In the genomic region with DNA sequence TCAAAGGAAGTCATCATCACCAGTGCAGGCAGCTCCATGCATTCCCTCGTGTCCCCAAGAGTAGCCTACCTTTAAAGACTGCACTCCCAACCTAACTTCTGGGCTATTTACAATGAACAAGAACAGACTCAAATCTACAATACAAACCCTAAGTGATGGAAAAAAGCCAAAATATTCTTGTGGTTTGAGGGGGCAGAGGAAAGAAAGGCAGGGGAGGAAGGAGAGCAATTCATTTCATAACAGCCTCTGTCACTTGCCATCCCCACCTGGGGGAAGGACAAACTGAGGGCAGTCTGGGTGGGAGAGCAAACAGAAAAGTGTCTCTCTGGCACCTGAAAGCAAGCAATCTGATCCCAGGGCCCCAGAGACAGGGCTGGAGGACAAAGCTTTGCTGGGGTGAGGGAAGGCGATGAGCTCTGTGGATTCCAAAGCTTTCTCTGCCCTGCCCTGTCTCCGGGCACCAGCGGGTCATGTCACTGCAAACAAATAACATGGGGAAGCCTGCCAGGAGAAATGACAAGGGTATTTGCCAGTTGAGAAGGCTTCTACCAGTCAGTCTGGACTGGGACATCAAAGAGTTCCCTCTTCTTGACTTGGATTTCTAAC, we compare ENCODE assay signal across 18 cellular contexts.
DNase-seq lines count a peak whose midpoint lies in the region; ATAC-seq, FAIRE-seq and TF ChIP-seq lines count a peak whose summit lies in the region.
"Had no signal": no experiment of that assay in that cellular context is flagged by ENCODE, and none has a peak within 500 bp of the region (broad histone marks: within the 10 kb centered on the region; RNA-seq: fewer than 3 reads in every experiment).

No MANE protein-coding gene starts in this region.

- peak overlapping the region; percentile 73 for H3K27ac ChIP-seq in A549
- H3K27ac ChIP-seq in right lobe of liver = no peak overlapping the region
- H3K27ac ChIP-seq: colonic mucosa, HL-60, Peyer's patch had no signal

- peaks cover 18% of the 10 kb centered on the region for H3K4me1 ChIP-seq in A549
- peaks cover 1% of the 10 kb centered on the region for H3K4me1 ChIP-seq in adipocyte (ENCODE audit: control insufficient read depth, insufficient read depth, low read length)
- H3K4me1 ChIP-seq in right lobe of liver = peaks cover 0 to 4% (median 0%) of the 10 kb centered on the region in 4 donors
- H3K4me1 ChIP-seq: colonic mucosa, Peyer's patch had no signal

- peak; percentile 11 to 86 for DNase-seq in A549 (ENCODE audit: low read depth in 1 of 2, low spot score in 1 of 2)
- peak; percentile 25 for DNase-seq in Jurkat, Clone E6-1 (ENCODE audit: low read depth, low spot score)
- peak; percentile 17 for DNase-seq in adipocyte (ENCODE audit: low read depth)
- peak in 1 of 3 donors; percentile 57 for DNase-seq in right lobe of liver
- no peak for DNase-seq in KBM-7
- DNase-seq: activated B cell treated with CpG ODN at 0.5 μM for 24 hours; anterior cingulate cortex; colonic mucosa; mesendoderm; NCI-H187; NCI-H774; nucleus accumbens; Peyer's patch; stimulated activated naive CD8-positive, alpha-beta T cell treated with anti-CD3 and anti-CD28 coated beads, Interleukin-15, Interleukin-2, amounts not matched to agents 100 U/mL and 50 U/mL, for 24 hours had no signal

- peak; percentile 5 to 44; a peak in 2 of 5 replicates for TF ChIP-seq RAD21 in A549 (conservative IDR thresholded peaks at IDR 0.05 in 1 of 2, IDR thresholded peaks at IDR 0.05 in 1 of 2)

- no peaks in the 10 kb centered on the region for H3K27me3 ChIP-seq in adipocyte (replicated peaks; ENCODE audit: control insufficient read depth, insufficient read depth, low read length)
- no peaks in the 10 kb centered on the region for H3K27me3 ChIP-seq in right lobe of liver
- H3K27me3 ChIP-seq: colonic mucosa, Peyer's patch had no signal

- FAIRE-seq in A549 (lab: Jason Lieb, UNC) = no peak

- 0% methylated on average over 4 of the region's 4 CpGs for WGBS in A549 (ENCODE audit: missing lambda C conversion rate)
- WGBS in right lobe of liver (ENCODE audit: insufficient coverage, low coverage, low lambda C conversion rate, missing lambda C conversion rate) = 20% methylated on average over 1 of the region's 4 CpGs

- ATAC-seq in A549 (peak; percentile 73 to 91), right lobe of liver (peak in 3 of 4 donors; percentile 33 to 97 (median 79)), HG03108 (IDR thresholded peaks at IDR 0.05; ENCODE audit: unreplicated experiment) (no peak), GM19397 (IDR thresholded peaks at IDR 0.05; ENCODE audit: unreplicated experiment) (no peak), HG03159 (IDR thresholded peaks at IDR 0.05; ENCODE audit: unreplicated experiment) (no peak)
- ATAC-seq: stimulated activated naive CD8-positive, alpha-beta T cell treated with anti-CD3 and anti-CD28 coated beads, Interleukin-15, Interleukin-2, amounts not matched to agents 100 U/mL and 50 U/mL, for 24 hours had no signal

- in situ Hi-C loops in KBM-7 (cut with MboI; ENCODE audit: low pct_unique_long_range_greater_than_20kb, low sequenced_read_pairs) = no loop called here

- peak overlapping the region; percentile 53 for H3K4me2 ChIP-seq in A549

- H3K4me3 ChIP-seq in A549 (no peak overlapping the region), adipocyte (ENCODE audit: low read length) (no peak overlapping the region), right lobe of liver (no peak overlapping the region)
- H3K4me3 ChIP-seq in Jurkat, Clone E6-1 (ENCODE audit: low read length) = no peak overlapping the region
- H3K4me3 ChIP-seq: colonic mucosa, Peyer's patch had no signal

- POLR2A ChIA-PET in A549 (lab: Yijun Ruan, JAX) = no interaction called here

- H3K9me3 ChIP-seq in A549 (peaks cover 17% of the 10 kb centered on the region), adipocyte (ENCODE audit: control insufficient read depth, low read length) (peaks cover 4% of the 10 kb centered on the region), right lobe of liver (no peaks in the 10 kb centered on the region)
- H3K9me3 ChIP-seq: colonic mucosa, Peyer's patch had no signal

- CTCF ChIA-PET in A549 (lab: Yijun Ruan, JAX) = interaction anchor here (0.7 kb wide), 1 partner anchor 325 kb away, joined by 3 read pairs; no protein-coding TSS in a partner anchor

- no peak overlapping the region for H3K9ac ChIP-seq in adipocyte (ENCODE audit: low read length)

- TF ChIP-seq POLR2A in A549 (IDR thresholded peaks at IDR 0.05; ENCODE audit: low read length) = no peak
- no peak for TF ChIP-seq POLR2A in right lobe of liver (IDR thresholded peaks at IDR 0.05)

- TF ChIP-seq EP300 in A549 (IDR thresholded peaks at IDR 0.05) = 0 out of 5 replicates have a peak, but pooled peaks have one; percentile 24 to 26

- intact Hi-C loops in right lobe of liver (cut with DNase I) = no loop called here

- no peak for TF ChIP-seq CTCF in A549 (IDR thresholded peaks at IDR 0.05)
- TF ChIP-seq CTCF in right lobe of liver (IDR thresholded peaks at IDR 0.05) = no peak

- H3K36me3 ChIP-seq in adipocyte (ENCODE audit: control insufficient read depth, insufficient read depth, low read length, severe bottlenecking) = no peaks in the 10 kb centered on the region
- peaks cover 0 to 2% (median 0%) of the 10 kb centered on the region in 4 donors for H3K36me3 ChIP-seq in right lobe of liver
- H3K36me3 ChIP-seq: colonic mucosa, Peyer's patch had no signal

TF ChIP-seq in A549, 52 proteins besides CTCF, POLR2A, EP300 and RAD21:
- TF ChIP-seq, protein P1, sequence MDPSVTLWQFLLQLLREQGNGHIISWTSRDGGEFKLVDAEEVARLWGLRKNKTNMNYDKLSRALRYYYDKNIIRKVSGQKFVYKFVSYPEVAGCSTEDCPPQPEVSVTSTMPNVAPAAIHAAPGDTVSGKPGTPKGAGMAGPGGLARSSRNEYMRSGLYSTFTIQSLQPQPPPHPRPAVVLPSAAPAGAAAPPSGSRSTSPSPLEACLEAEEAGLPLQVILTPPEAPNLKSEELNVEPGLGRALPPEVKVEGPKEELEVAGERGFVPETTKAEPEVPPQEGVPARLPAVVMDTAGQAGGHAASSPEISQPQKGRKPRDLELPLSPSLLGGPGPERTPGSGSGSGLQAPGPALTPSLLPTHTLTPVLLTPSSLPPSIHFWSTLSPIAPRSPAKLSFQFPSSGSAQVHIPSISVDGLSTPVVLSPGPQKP (IDR thresholded peaks at IDR 0.05; ENCODE audit: low read depth, low read length) = no peak
- TF ChIP-seq JUN (IDR thresholded peaks at IDR 0.05) (0 out of 5 replicates have a peak, but pooled peaks have one; percentile 20 to 25), KDM5A (IDR thresholded peaks at IDR 0.05) (no peak), MAFK (IDR thresholded peaks at IDR 0.05; ENCODE audit: partially characterized antibody) (peak; percentile 10), CEBPB (IDR thresholded peaks at IDR 0.05) (0 out of 4 replicates have a peak, but pooled peaks have one; percentile 3), CBX2 (IDR thresholded peaks at IDR 0.05; ENCODE audit: borderline replicate concordance, low read depth) (no peak), SMC3 (IDR thresholded peaks at IDR 0.05) (peak; percentile 27; the same call in 1 of the 3 replicates), GATA3 (IDR thresholded peaks at IDR 0.05; ENCODE audit: borderline replicate concordance) (peak; percentile 66; the same call in 1 of the 2 replicates)

Comparison
In these comparisons a context has a peak if more than half of its experiments do, and no peak if none do; other contexts are left out.
1. ATAC-seq: peak in A549 (2 of 2) and right lobe of liver (3 of 4); none in HG03108 (single experiment), GM19397 (single experiment) and HG03159 (single experiment).
2. H3K27ac ChIP-seq: peak in A549 (2 of 2); none in right lobe of liver (0 of 3).